ENCODE assay signal across 14 cellular contexts in the genomic region with DNA sequence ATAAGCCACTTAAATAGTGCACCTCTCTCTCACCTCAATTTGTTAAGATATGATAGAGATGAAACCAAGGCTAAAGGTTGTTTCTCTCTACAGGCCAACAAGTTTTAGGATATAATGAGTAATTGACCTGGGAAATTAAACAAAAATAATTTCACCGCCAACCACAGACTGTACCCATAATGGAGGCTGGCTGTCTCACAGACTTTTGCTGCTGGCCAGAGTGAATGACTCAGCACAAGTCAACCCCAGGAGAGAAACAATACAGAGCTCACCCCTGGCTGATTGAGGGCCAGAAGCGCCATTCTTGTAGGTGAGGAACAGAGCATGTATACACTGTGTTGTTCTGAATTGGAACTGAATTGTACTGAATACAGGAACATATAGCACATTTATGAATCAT.
DNase-seq lines count a peak whose midpoint lies in the region; ATAC-seq and TF ChIP-seq lines count a peak whose summit lies in the region.
"Had no signal": no experiment of that assay in that cellular context is flagged by ENCODE, and none has a peak within 500 bp of the region (broad histone marks: within the 10 kb centered on the region; RNA-seq: fewer than 3 reads in every experiment).

No MANE protein-coding gene starts in this region.

- DNase-seq in Daoy (ENCODE audit: low read depth) (peak; percentile 89), SK-N-SH (no peak), fibroblast of peridontal ligament (ENCODE audit: extremely low read depth) (peak; percentile 66), psoas muscle (no peak), OCI-M2 (lab: John Stamatoyannopoulos, UW; ENCODE audit: unreplicated experiment) (no peak), globus pallidus (ENCODE audit: low spot score) (no peak), H9 (no peak)
- DNase-seq: activated CD4-positive, alpha-beta T cell treated with anti-CD3 and anti-CD28 coated beads, Interleukin-2, amount 50 U/mL, for 4 hours; activated naive CD8-positive, alpha-beta T cell treated with anti-CD3 and anti-CD28 coated beads, Interleukin-2, amount 10 ng/mL, durations not matched to agents 7 days and 5 days; NCI-H146 had no signal

- POLR2A ChIA-PET in SK-N-SH (lab: Yijun Ruan, JAX) = no interaction called here

- no peak overlapping the region for H2BK120ac ChIP-seq in H9 (ENCODE audit: low read depth, low read length, poor library complexity, severe bottlenecking)

- no peak overlapping the region for H3K4me2 ChIP-seq in SK-N-SH
- H3K4me2 ChIP-seq in H9 (ENCODE audit: insufficient read depth, insufficient read length, low read length) = no peak overlapping the region

- H3K4me1 ChIP-seq in SK-N-SH (ENCODE audit: control insufficient read depth in 1 of 2, insufficient read depth in 2 of 2, low read depth in 1 of 2, low read length in 1 of 2) = peaks cover 0 to 2% of the 10 kb centered on the region in 2 experiments; a peak in 2 of 4 replicates
- H3K4me1 ChIP-seq in psoas muscle = peaks cover 51% of the 10 kb centered on the region
- H3K4me1 ChIP-seq in H9 (ENCODE audit: insufficient read depth, low read length) = peaks cover 4% of the 10 kb centered on the region; the same call in 1 of the 2 replicates

- H2BK15ac ChIP-seq in H9 (ENCODE audit: low read depth, low read length) = no peak overlapping the region

- no peak overlapping the region for H4K5ac ChIP-seq in H9 (ENCODE audit: insufficient read length, low read depth, low read length)

- no peak overlapping the region for H3K18ac ChIP-seq in H9 (ENCODE audit: insufficient read length, low read depth, low read length)

- no peaks in the 10 kb centered on the region for H3K9me3 ChIP-seq in SK-N-SH
- H3K9me3 ChIP-seq in psoas muscle = no peaks in the 10 kb centered on the region
- H3K9me3 ChIP-seq in H9 (ENCODE audit: control insufficient read depth, low read depth, low read length) = no peaks in the 10 kb centered on the region
- H3K9me3 ChIP-seq: suprapubic skin had no signal

- no peak overlapping the region for H3K56ac ChIP-seq in H9 (ENCODE audit: insufficient read length, low read depth, low read length)

- no peaks in the 10 kb centered on the region for H3K27me3 ChIP-seq in SK-N-SH (ENCODE audit: insufficient read depth)
- no peaks in the 10 kb centered on the region for H3K27me3 ChIP-seq in psoas muscle (ENCODE audit: insufficient read depth in 3 of 3, low read length in 2 of 3)
- no peaks in the 10 kb centered on the region for H3K27me3 ChIP-seq in H9 (ENCODE audit: insufficient read depth, low read length)
- H3K27me3 ChIP-seq: suprapubic skin had no signal

- H3K9ac ChIP-seq in SK-N-SH (no peak overlapping the region), H9 (ENCODE audit: extremely low read depth, insufficient read length, low read length) (no peak overlapping the region)

- H3F3A ChIP-seq in SK-N-SH (replicated peaks; ENCODE audit: insufficient read depth) = no peaks in the 10 kb centered on the region

- no peak overlapping the region for H3K23ac ChIP-seq in H9 (ENCODE audit: insufficient read length, low read depth, low read length)

- H4K8ac ChIP-seq in H9 (replicated peaks; ENCODE audit: insufficient read length, low read depth, low read length) = no peak overlapping the region

- no peaks in the 10 kb centered on the region for H3K23me2 ChIP-seq in H9 (ENCODE audit: insufficient read length, low read depth, low read length, poor library complexity, severe bottlenecking)

- no peak overlapping the region for H4K91ac ChIP-seq in H9 (ENCODE audit: insufficient read length, low read depth, low read length)

- H2AK5ac ChIP-seq in H9 (ENCODE audit: insufficient read length, low read length) = no peak overlapping the region

- intact Hi-C loops in psoas muscle (cut with DNase I) = no loop called here

- H3K4me3 ChIP-seq in SK-N-SH (ENCODE audit: low read depth in 2 of 2, low read length in 1 of 2) (no peak overlapping the region), psoas muscle (no peak overlapping the region)
- H3K4me3 ChIP-seq: suprapubic skin had no signal

- no peak for TF ChIP-seq EP300 in SK-N-SH (IDR thresholded peaks at IDR 0.05; ENCODE audit: borderline replicate concordance in 1 of 2, low read depth in 1 of 2, low read length in 1 of 2)

- no peak overlapping the region for H3K4ac ChIP-seq in H9 (ENCODE audit: low read depth, low read length)

- H3K79me2 ChIP-seq in SK-N-SH (ENCODE audit: insufficient read depth) (no peaks in the 10 kb centered on the region), H9 (ENCODE audit: insufficient read depth, low read length) (no peaks in the 10 kb centered on the region)

- no peak overlapping the region for H2BK12ac ChIP-seq in H9 (ENCODE audit: insufficient read length, low read depth, low read length)

- H3K14ac ChIP-seq in H9 (ENCODE audit: insufficient read depth, low read length) = no peak overlapping the region

- H3K27ac ChIP-seq in SK-N-SH (ENCODE audit: low read depth in 2 of 2, low read length in 1 of 2) = no peak overlapping the region; a peak in 1 of 4 replicates
- H3K27ac ChIP-seq in psoas muscle = peak overlapping the region; percentile 72
- no peak overlapping the region for H3K27ac ChIP-seq in H9 (ENCODE audit: insufficient read length, low read depth, low read length)

- no peak overlapping the region for H3T11ph ChIP-seq in H9 (ENCODE audit: low read length)

- no peak overlapping the region for H2BK5ac ChIP-seq in H9 (ENCODE audit: insufficient read length, low read length)

- ATAC-seq in psoas muscle (peak; percentile 36 to 65 (median 58)), GM18858 (IDR thresholded peaks at IDR 0.05; ENCODE audit: unreplicated experiment) (no peak)
- ATAC-seq: esophagus mucosa had no signal

- H3K4me1 Mint-ChIP-seq in H9 = peaks cover 21 to 24% of the 10 kb centered on the region in 2 experiments

- no peaks in the 10 kb centered on the region for H3K9me2 ChIP-seq in SK-N-SH

- H3K27ac Mint-ChIP-seq in H9 = peak overlapping the region in 1 of 3 experiments; percentile 90; a peak in 3 of 7 replicates
- H3K27ac Mint-ChIP-seq: activated naive CD8-positive, alpha-beta T cell treated with anti-CD3 and anti-CD28 coated beads, Interleukin-2, amount 10 ng/mL, durations not matched to agents 7 days and 5 days had no signal

- H3K36me3 ChIP-seq in SK-N-SH (replicated peaks in 1 of 2; ENCODE audit: control insufficient read depth in 1 of 2, insufficient read depth in 2 of 2, low read length in 1 of 2) = no peaks in the 10 kb centered on the region
- peaks cover 0 to 9% of the 10 kb centered on the region in 2 donors for H3K36me3 ChIP-seq in psoas muscle (ENCODE audit: insufficient read depth in 1 of 2, low read depth in 1 of 2)
- H3K36me3 ChIP-seq: suprapubic skin had no signal

- 100% methylated on average over 2 of the region's 2 CpGs for WGBS in SK-N-SH (ENCODE audit: low lambda C conversion rate)
- WGBS in psoas muscle, 3 donors = 76 to 87% (median 81%) methylated on average over 2 of the region's 2 CpGs
- no CpG with 5 or more reads among the region's 2 CpGs for WGBS in H9 (ENCODE audit: extremely low coverage, insufficient read length, low lambda C conversion rate)

- H3K9me3 Mint-ChIP-seq in H9 = no peaks in the 10 kb centered on the region
- H3K9me3 Mint-ChIP-seq: activated naive CD8-positive, alpha-beta T cell treated with anti-CD3 and anti-CD28 coated beads, Interleukin-2, amount 10 ng/mL, durations not matched to agents 7 days and 5 days; mesothelial cell of epicardium had no signal

- H2AFZ ChIP-seq in SK-N-SH (ENCODE audit: low read depth) (0 out of 2 replicates have a peak overlapping the region, but pooled peaks have one; percentile 2), H9 (ENCODE audit: low read length) (no peak overlapping the region)

- no peak overlapping the region for H3K4me3 Mint-ChIP-seq in H9
- H3K4me3 Mint-ChIP-seq: activated naive CD8-positive, alpha-beta T cell treated with anti-CD3 and anti-CD28 coated beads, Interleukin-2, amount 10 ng/mL, durations not matched to agents 7 days and 5 days; mesothelial cell of epicardium had no signal

- TF ChIP-seq RAD21 in SK-N-SH (IDR thresholded peaks at IDR 0.05; ENCODE audit: low read length) = no peak

- H3K36me3 Mint-ChIP-seq in H9 (ENCODE audit: insufficient read depth in 1 of 3, low read depth in 3 of 3) = peaks cover 0 to 4% (median 2%) of the 10 kb centered on the region in 3 experiments; a peak in 2 of 7 replicates
- H3K36me3 Mint-ChIP-seq: activated naive CD8-positive, alpha-beta T cell treated with anti-CD3 and anti-CD28 coated beads, Interleukin-2, amount 10 ng/mL, durations not matched to agents 7 days and 5 days had no signal

- no peaks in the 10 kb centered on the region for H3K27me3 Mint-ChIP-seq in H9 (ENCODE audit: low read depth)

- H4K20me1 ChIP-seq in SK-N-SH (ENCODE audit: insufficient read depth) = no peaks in the 10 kb centered on the region
- no peaks in the 10 kb centered on the region for H4K20me1 ChIP-seq in H9 (ENCODE audit: control insufficient read depth, insufficient read depth, insufficient read length)

- CTCF ChIA-PET in SK-N-SH (lab: Yijun Ruan, JAX) = no interaction called here

- H2BK20ac ChIP-seq in H9 (ENCODE audit: low read depth, low read length, poor library complexity, severe bottlenecking) = no peak overlapping the region

- no peaks in the 10 kb centered on the region for H3K79me1 ChIP-seq in H9 (ENCODE audit: insufficient read depth, low read depth, low read length, poor library complexity, severe bottlenecking)

- no peak for TF ChIP-seq CTCF in SK-N-SH (IDR thresholded peaks at IDR 0.05)
- TF ChIP-seq CTCF in psoas muscle (IDR thresholded peaks at IDR 0.05) = no peak
- TF ChIP-seq CTCF in H9 (conservative IDR thresholded peaks at IDR 0.05) = no peak

TF ChIP-seq in SK-N-SH, 30 proteins besides CTCF, POLR2A, EP300 and RAD21 (continues in another document):
- TF ChIP-seq TCF12 (IDR thresholded peaks at IDR 0.05) (no peak), ELF1 (IDR thresholded peaks at IDR 0.05) (no peak), GATA2 (CRISPR knock-in tag; IDR thresholded peaks at IDR 0.05) (no peak), GABPA (IDR thresholded peaks at IDR 0.05; ENCODE audit: low read depth) (no peak), RCOR1 (IDR thresholded peaks at IDR 0.05; ENCODE audit: low read length) (no peak), RFX5 (IDR thresholded peaks at IDR 0.05; ENCODE audit: low read length) (no peak), CHD2 (IDR thresholded peaks at IDR 0.05; ENCODE audit: low read length, partially characterized antibody) (no peak), EZH2phosphoT487 (IDR thresholded peaks at IDR 0.05; ENCODE audit: borderline replicate concordance, low read depth) (no peak), RXRA (IDR thresholded peaks at IDR 0.05; ENCODE audit: borderline replicate concordance, low read depth) (no peak), FOXJ3 (CRISPR knock-in tag; IDR thresholded peaks at IDR 0.05) (no peak), YY1 (IDR thresholded peaks at IDR 0.05; ENCODE audit: low read depth) (no peak)

Comparison
In these comparisons a context has a peak if more than half of its experiments do, and no peak if none do; other contexts are left out.
1. DNase-seq: peak in Daoy (single experiment) and fibroblast of peridontal ligament (single experiment); none in SK-N-SH (single experiment), psoas muscle (0 of 2), OCI-M2 (single experiment), globus pallidus (single experiment) and H9 (single experiment).